ENCODE assay signal across 8 cellular contexts in the genomic region with DNA sequence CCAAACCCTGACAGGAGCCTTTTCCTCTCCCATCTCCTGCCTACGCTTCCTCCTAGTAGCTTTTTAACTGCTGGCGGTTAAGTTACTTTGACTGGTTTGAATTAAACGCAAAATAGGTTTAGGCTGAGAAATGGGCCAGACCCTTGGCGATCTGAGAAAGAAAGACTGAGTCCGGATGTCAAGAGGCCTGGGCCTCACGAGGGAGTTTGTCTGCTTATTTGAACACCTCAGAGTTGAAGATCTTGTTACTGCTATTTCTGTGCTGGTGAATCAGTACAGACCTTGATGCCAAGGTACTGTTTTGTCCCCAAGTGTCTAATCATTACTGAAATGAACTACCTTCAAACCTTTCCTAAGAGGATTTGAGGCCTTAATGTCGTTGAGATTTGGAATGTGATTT. TPM values are rescaled to one million over a fixed set of nuclear protein-coding genes. Genes with fewer than 3 reads are reported as not detected.
DNase-seq lines count a peak whose midpoint lies in the region; ATAC-seq and TF ChIP-seq lines count a peak whose summit lies in the region.

No MANE protein-coding gene starts in this region.

- no peak for TF ChIP-seq RAD21 in SK-N-SH (IDR thresholded peaks at IDR 0.05; ENCODE audit: low read length)

- peaks cover 9% of the 10 kb centered on the region for H3F3A ChIP-seq in SK-N-SH (replicated peaks; ENCODE audit: insufficient read depth)
- H3F3A ChIP-seq in PC-3 (ENCODE audit: low read length, unreplicated experiment): no peaks in the 10 kb centered on the region

- DNase-seq in Caco-2: no peak
- no peak for DNase-seq in SK-N-SH
- no peak for DNase-seq in fibroblast of the aortic adventitia (ENCODE audit: low read depth)
- no peak for DNase-seq in trophoblast cell
- DNase-seq in MV-4-11 (lab: John Stamatoyannopoulos, UW): no peak
- DNase-seq in PC-3: no peak
- DNase-seq in NCI-H1417 treated with DMSO at 0.1 percent for 48 hours (lab: John Stamatoyannopoulos, UW): no peak

- intact Hi-C loops in Caco-2 (cut with micrococcal nuclease; ENCODE audit: unreplicated experiment) (no loop called here), PC-3 (cut with micrococcal nuclease) (no loop called here)

- peak overlapping the region; percentile 76; the same call in 1 of the 2 replicates for H2AFZ ChIP-seq in SK-N-SH (ENCODE audit: low read depth)
- H2AFZ ChIP-seq in trophoblast cell (ENCODE audit: insufficient read depth, low read length, poor library complexity): no peak overlapping the region
- no peak overlapping the region for H2AFZ ChIP-seq in PC-3 (ENCODE audit: low read length)

- no peak overlapping the region for H2BK5ac ChIP-seq in trophoblast cell (ENCODE audit: low read depth, low read length, poor library complexity)

- H4K91ac ChIP-seq in trophoblast cell (ENCODE audit: low read depth, low read length): peak overlapping the region; percentile 20

- H3K23ac ChIP-seq in trophoblast cell (ENCODE audit: low read length): no peak overlapping the region

- no peaks in the 10 kb centered on the region for H3K27me3 Mint-ChIP-seq in Caco-2 (ENCODE audit: insufficient read depth, unreplicated experiment)

- H4K20me1 ChIP-seq in SK-N-SH (ENCODE audit: insufficient read depth) (no peaks in the 10 kb centered on the region), PC-3 (ENCODE audit: low read length) (no peaks in the 10 kb centered on the region)

- H3K4me1 ChIP-seq in Caco-2 (peaks cover 33% of the 10 kb centered on the region), SK-N-SH (ENCODE audit: control insufficient read depth in 1 of 2, insufficient read depth in 2 of 2, low read depth in 1 of 2, low read length in 1 of 2) (peaks cover 0 to 17% of the 10 kb centered on the region in 2 experiments; a peak in 2 of 4 replicates), trophoblast cell (ENCODE audit: control insufficient read depth in 1 of 2, insufficient read depth in 2 of 2, low read length in 2 of 2) (peaks cover 2 to 16% of the 10 kb centered on the region in 2 experiments), PC-3 (ENCODE audit: insufficient read depth, low read length) (peaks cover 3% of the 10 kb centered on the region)

- H3K9ac ChIP-seq in SK-N-SH (peak overlapping the region; percentile 54; the same call in 1 of the 2 replicates), trophoblast cell (ENCODE audit: low read length) (no peak overlapping the region), PC-3 (ENCODE audit: low read length) (no peak overlapping the region)

- H3K9me3 ChIP-seq in Caco-2 (no peaks in the 10 kb centered on the region), SK-N-SH (no peaks in the 10 kb centered on the region), trophoblast cell (ENCODE audit: insufficient read depth, low read depth, low read length) (no peaks in the 10 kb centered on the region), PC-3 (ENCODE audit: low read length) (no peaks in the 10 kb centered on the region)

- no peak overlapping the region for H3K4ac ChIP-seq in trophoblast cell (ENCODE audit: low read depth, low read length)

- H3K36me3 Mint-ChIP-seq in Caco-2 (ENCODE audit: insufficient read depth, unreplicated experiment): peaks cover 4% of the 10 kb centered on the region

- H4K12ac ChIP-seq in trophoblast cell (ENCODE audit: low read depth, low read length): no peak overlapping the region

- TF ChIP-seq EP300 in SK-N-SH (IDR thresholded peaks at IDR 0.05; ENCODE audit: borderline replicate concordance in 1 of 2, low read depth in 1 of 2, low read length in 1 of 2): no peak

- WGBS in SK-N-SH (ENCODE audit: low lambda C conversion rate): 67% methylated on average over 7 of the region's 7 CpGs
- no CpG with 5 or more reads among the region's 7 CpGs for WGBS in trophoblast cell (ENCODE audit: extremely low coverage, insufficient coverage, insufficient read length)

- peak overlapping the region; percentile 30 for H4K8ac ChIP-seq in trophoblast cell (ENCODE audit: low read depth, low read length)

- H3K36me3 ChIP-seq in Caco-2 (ENCODE audit: control insufficient read depth, insufficient read depth, low read length) (no peaks in the 10 kb centered on the region), SK-N-SH (replicated peaks in 1 of 2; ENCODE audit: control insufficient read depth in 1 of 2, insufficient read depth in 2 of 2, low read length in 1 of 2) (no peaks in the 10 kb centered on the region), trophoblast cell (ENCODE audit: control insufficient read depth in 1 of 2, insufficient read depth in 2 of 2, low read length in 2 of 2) (no peaks in the 10 kb centered on the region), PC-3 (ENCODE audit: low read depth, low read length) (no peaks in the 10 kb centered on the region)

- ATAC-seq in PC-3: no peak
- ATAC-seq in GM19351 (IDR thresholded peaks at IDR 0.05; ENCODE audit: unreplicated experiment): no peak

- H3K4me2 ChIP-seq in SK-N-SH (peak overlapping the region; percentile 64), trophoblast cell (ENCODE audit: low read length) (peak overlapping the region; percentile 90), PC-3 (ENCODE audit: low read length) (no peak overlapping the region)

- H3K79me2 ChIP-seq in SK-N-SH (ENCODE audit: insufficient read depth) (no peaks in the 10 kb centered on the region), trophoblast cell (ENCODE audit: control insufficient read depth, insufficient read depth, low read length, poor library complexity) (no peaks in the 10 kb centered on the region), PC-3 (ENCODE audit: low read length) (no peaks in the 10 kb centered on the region)

- peaks cover 29% of the 10 kb centered on the region for H3K4me1 Mint-ChIP-seq in Caco-2 (ENCODE audit: low read depth, unreplicated experiment)

- peak overlapping the region; percentile 82 for H3K27ac Mint-ChIP-seq in Caco-2 (ENCODE audit: unreplicated experiment)

- BruUV-seq in Caco-2 (replicated peaks; lab: Mats Ljungman, UMichigan) (TSS peak; percentile 80), PC-3 (replicated peaks; lab: Mats Ljungman, UMichigan) (no TSS peak)

- peak overlapping the region; percentile 75 for H3K4me3 Mint-ChIP-seq in Caco-2 (ENCODE audit: unreplicated experiment)

- TF ChIP-seq CTCF in Caco-2 (IDR thresholded peaks at IDR 0.05; ENCODE audit: insufficient read depth in 1 of 2, low read depth in 1 of 2, low read length in 1 of 2, severe bottlenecking in 1 of 2, unreplicated experiment in 1 of 2) (no peak), SK-N-SH (IDR thresholded peaks at IDR 0.05) (no peak), fibroblast of the aortic adventitia (IDR thresholded peaks at IDR 0.05; ENCODE audit: insufficient read depth, low read length) (no peak), PC-3 (conservative IDR thresholded peaks at IDR 0.05; ENCODE audit: low read depth, low read length) (no peak)

- peak overlapping the region; percentile 59 for H3K4me3 ChIP-seq in Caco-2 (ENCODE audit: low read depth, low read length)
- peak overlapping the region; percentile 65 to 67 for H3K4me3 ChIP-seq in SK-N-SH (ENCODE audit: low read depth in 2 of 2, low read length in 1 of 2)
- peak overlapping the region; percentile 72 for H3K4me3 ChIP-seq in fibroblast of the aortic adventitia (ENCODE audit: low read depth, low read length)
- no peak overlapping the region for H3K4me3 ChIP-seq in trophoblast cell (ENCODE audit: low read depth, low read length)
- no peak overlapping the region for H3K4me3 ChIP-seq in PC-3 (ENCODE audit: low read length)

- no peak overlapping the region for H2BK120ac ChIP-seq in trophoblast cell (ENCODE audit: insufficient read depth, low read length, poor library complexity)

- peaks cover 18% of the 10 kb centered on the region for H3K79me1 ChIP-seq in trophoblast cell (ENCODE audit: low read length)

- H3K14ac ChIP-seq in trophoblast cell (ENCODE audit: low read length): no peak overlapping the region

- no peak overlapping the region for H2BK12ac ChIP-seq in trophoblast cell (ENCODE audit: low read length)

- no peaks in the 10 kb centered on the region for H3K9me2 ChIP-seq in SK-N-SH
- H3K9me2 ChIP-seq in PC-3 (replicated peaks; ENCODE audit: low read length): no peaks in the 10 kb centered on the region

- H3K18ac ChIP-seq in trophoblast cell (ENCODE audit: low read length): no peak overlapping the region

- H3K27ac ChIP-seq in SK-N-SH (ENCODE audit: low read depth in 2 of 2, low read length in 1 of 2) (peak overlapping the region; percentile 51 to 64; a peak in 3 of 4 replicates), trophoblast cell (ENCODE audit: low read depth, low read length) (no peak overlapping the region), PC-3 (ENCODE audit: low read length) (no peak overlapping the region)

- no peak overlapping the region for H2AK5ac ChIP-seq in trophoblast cell (ENCODE audit: low read length)

- CTCF ChIA-PET in Caco-2 (lab: Charles Lee): no interaction called here
- CTCF ChIA-PET in SK-N-SH (lab: Yijun Ruan, JAX): interaction anchor here (1.7 kb wide), 1 partner anchor 20 kb away, joined by 7 read pairs; no protein-coding TSS in a partner anchor
- CTCF ChIA-PET in PC-3 (lab: Charles Lee): no interaction called here

- H3K9me3 Mint-ChIP-seq in Caco-2 (ENCODE audit: unreplicated experiment): no peaks in the 10 kb centered on the region

- POLR2A ChIA-PET in Caco-2 (lab: Charles Lee): no interaction called here
- POLR2A ChIA-PET in SK-N-SH (lab: Yijun Ruan, JAX): no interaction called here
- POLR2A ChIA-PET in PC-3 (lab: Charles Lee; ENCODE audit: unreplicated experiment): no interaction called here

- H3K27me3 ChIP-seq in Caco-2 (replicated peaks; ENCODE audit: control insufficient read depth, insufficient read depth, low read length) (no peaks in the 10 kb centered on the region; the same call in 1 of the 2 replicates), SK-N-SH (ENCODE audit: insufficient read depth) (no peaks in the 10 kb centered on the region), trophoblast cell (ENCODE audit: insufficient read depth, low read length) (no peaks in the 10 kb centered on the region), PC-3 (ENCODE audit: low read length) (0 out of 2 replicates have a peak, but pooled peaks cover 14% of the 10 kb centered on the region)

TF ChIP-seq in SK-N-SH, 30 proteins besides CTCF, POLR2A, EP300 and RAD21 (continues in another document):
- no peak for TF ChIP-seq MEF2A (IDR thresholded peaks at IDR 0.05; ENCODE audit: borderline replicate concordance, low read depth)
- TF ChIP-seq, protein P1, sequence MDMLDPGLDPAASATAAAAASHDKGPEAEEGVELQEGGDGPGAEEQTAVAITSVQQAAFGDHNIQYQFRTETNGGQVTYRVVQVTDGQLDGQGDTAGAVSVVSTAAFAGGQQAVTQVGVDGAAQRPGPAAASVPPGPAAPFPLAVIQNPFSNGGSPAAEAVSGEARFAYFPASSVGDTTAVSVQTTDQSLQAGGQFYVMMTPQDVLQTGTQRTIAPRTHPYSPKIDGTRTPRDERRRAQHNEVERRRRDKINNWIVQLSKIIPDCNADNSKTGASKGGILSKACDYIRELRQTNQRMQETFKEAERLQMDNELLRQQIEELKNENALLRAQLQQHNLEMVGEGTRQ (IDR thresholded peaks at IDR 0.05; ENCODE audit: borderline replicate concordance, low read depth, low read length): no peak

RNA-seq across cellular contexts. Expression of a gene that starts 0.8 kb away (rescaled TPM):
- total RNA-seq in Caco-2 (2022) (0.95 and 1.6 TPM in 2 replicates), fibroblast of the aortic adventitia (ENCODE audit: low replicate concordance) (1.1 and 9.2 TPM in 2 replicates), PC-3 (2014; rRNA removed) (2.4 and 2.9 TPM in 2 replicates)
- polyA plus RNA-seq in SK-N-SH (2012; rRNA removed): 9.1 and 10.5 TPM in 2 replicates
- 8.4 and 10.0 TPM in 2 replicates for polyA plus RNA-seq in SK-N-SH (2012; cell fraction: cytosol; rRNA removed)
- polyA plus RNA-seq in SK-N-SH (2012; cell fraction: nucleus; rRNA removed): 23.3 and 34.7 TPM in 2 replicates
- polyA plus RNA-seq in trophoblast cell (2013): 0.81 and 1.0 TPM in 2 replicates

Comparison
In these comparisons a context has a peak if more than half of its experiments do, and no peak if none do; other contexts are left out.
1. H3K4me3 ChIP-seq: peak in Caco-2 (single experiment), SK-N-SH (2 of 2) and fibroblast of the aortic adventitia (single experiment); none in trophoblast cell (single experiment) and PC-3 (single experiment).
2. H3K27ac ChIP-seq: peak in SK-N-SH (2 of 2); none in trophoblast cell (single experiment) and PC-3 (single experiment).